ENCODE assay signal across 8 cellular contexts in the genomic region with DNA sequence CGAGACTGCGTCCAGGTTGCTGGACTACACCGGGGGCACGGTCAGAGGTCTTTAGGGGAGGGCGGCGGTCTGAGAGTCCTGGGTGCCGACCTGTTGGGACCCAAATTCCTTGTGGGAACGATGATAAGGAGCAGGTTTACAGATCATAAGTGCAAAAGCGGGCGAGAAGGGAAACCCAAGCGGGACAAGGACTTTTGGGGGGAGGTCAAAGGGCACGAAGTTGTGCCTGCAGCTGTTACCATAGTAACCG. TPM values are rescaled to one million over a fixed set of nuclear protein-coding genes. Genes with fewer than 3 reads are reported as not detected.
DNase-seq lines count a peak whose midpoint lies in the region; ATAC-seq and TF ChIP-seq lines count a peak whose summit lies in the region.

No MANE protein-coding gene starts in this region.

- DNase-seq in GM13976 (ENCODE audit: low spot score) (peak; percentile 93), SJCRH30 (no peak), breast epithelium (ENCODE audit: low spot score in 2 of 2) (peak in 1 of 2 donors; percentile 80), lung (ENCODE audit: low spot score) (peak; percentile 94), NCI-H69 (lab: John Stamatoyannopoulos, UW) (no peak)
- peak; percentile 70 to 71 for DNase-seq in stimulated activated CD8-positive, alpha-beta memory T cell treated with anti-CD3 and anti-CD28 coated beads, Interleukin-4, amount 100 ng/mL, for 1 hour (ENCODE audit: low read depth in 2 of 2, low spot score in 1 of 2)

- TF ChIP-seq POLR2A in breast epithelium (IDR thresholded peaks at IDR 0.05), result no peak

- ATAC-seq in lung (ENCODE audit: insufficient read depth, low FRiP score) (no peak), HG02798 (IDR thresholded peaks at IDR 0.05; ENCODE audit: poor library complexity, unreplicated experiment) (no peak), GM21526 (IDR thresholded peaks at IDR 0.05; ENCODE audit: low FRiP score, unreplicated experiment) (no peak)

- peaks cover 14% of the 10 kb centered on the region for H3K36me3 ChIP-seq in SJCRH30
- H3K36me3 ChIP-seq in breast epithelium, result no peaks in the 10 kb centered on the region
- H3K36me3 ChIP-seq in lung (ENCODE audit: control insufficient read depth in 2 of 2, insufficient read depth in 2 of 2, low read length in 2 of 2), result peaks cover 4 to 17% of the 10 kb centered on the region in 2 donors

- H3K27ac ChIP-seq in SJCRH30 (peak overlapping the region; percentile 78), breast epithelium (peak overlapping the region; percentile 97 to 100), lung (ENCODE audit: low read depth in 1 of 2, low read length in 1 of 2) (peak overlapping the region; percentile 93 to 100)

- 0 to 1% methylated on average over 13 of the region's 13 CpGs for WGBS in lung, 2 donors

- H3K27me3 ChIP-seq in SJCRH30, result no peaks in the 10 kb centered on the region
- no peaks in the 10 kb centered on the region for H3K27me3 ChIP-seq in breast epithelium
- H3K27me3 ChIP-seq in lung (ENCODE audit: control insufficient read depth, insufficient read depth), result no peaks in the 10 kb centered on the region

- no peaks in the 10 kb centered on the region for H3K4me1 ChIP-seq in SJCRH30
- peaks cover 4 to 15% of the 10 kb centered on the region in 2 donors for H3K4me1 ChIP-seq in breast epithelium
- peaks cover 0 to 5% of the 10 kb centered on the region in 2 donors for H3K4me1 ChIP-seq in lung (ENCODE audit: control insufficient read depth in 2 of 2, insufficient read depth in 2 of 2, low read length in 2 of 2)

- intact Hi-C loops in breast epithelium (cut with DNase I; ENCODE audit: low total_unique reads), result loop anchor here (5.0 kb wide), 1 partner anchor 166 kb away; a partner anchor contains a TSS

- TF ChIP-seq CTCF in GM13976 (IDR thresholded peaks at IDR 0.05; ENCODE audit: borderline replicate concordance, control extremely low read depth, extremely low read depth, insufficient read depth, missing control alignments) (no peak), breast epithelium (IDR thresholded peaks at IDR 0.05) (peak in 2 of 3 donors; percentile 6 to 10), lung (IDR thresholded peaks at IDR 0.05; ENCODE audit: control extremely low read depth, extremely low read depth) (no peak)

- H3K4me3 ChIP-seq in SJCRH30 (peak overlapping the region; percentile 79), breast epithelium (peak overlapping the region; percentile 72 to 98 (median 91)), lung (peak overlapping the region; percentile 95)

- in situ Hi-C loops in GM13976 (cut with MboI; ENCODE audit: low sequenced_read_pairs, unreplicated experiment), result no loop called here

- no peaks in the 10 kb centered on the region for H3K9me3 ChIP-seq in SJCRH30 (replicated peaks)
- no peaks in the 10 kb centered on the region for H3K9me3 ChIP-seq in breast epithelium
- H3K9me3 ChIP-seq in lung (ENCODE audit: control insufficient read depth in 2 of 2, insufficient read depth in 1 of 2, low read length in 1 of 2), result no peaks in the 10 kb centered on the region

RNA-seq across cellular contexts. Expression of a gene that starts 0.3 kb away (rescaled TPM):
- 35.7 and 42.4 TPM in 2 replicates for total RNA-seq in SJCRH30 (2014; rRNA removed; shearing (Covaris generic))
- total RNA-seq in breast epithelium (10 to 100 TPM; 39.7 to 51.2 (median 47.5) TPM), lung (10 to 100 TPM; 42.0 to 67.3 TPM)
- polyA plus RNA-seq in lung, result 10 to 100 TPM; 41.0 to 68.5 TPM

RNA-seq across cellular contexts. Expression of a gene that starts 0.5 kb away (rescaled TPM):
- total RNA-seq in SJCRH30 (2014; rRNA removed; shearing (Covaris generic)), result 30.1 and 30.8 TPM in 2 replicates
- total RNA-seq in breast epithelium (10 to 100 TPM in 2 of 3 donors, 1 to 10 TPM in 1; 9.0 to 28.4 (median 12.1) TPM), lung (10 to 100 TPM in 1 of 2 donors, 1 to 10 TPM in 1; 8.4 to 10.9 TPM)
- polyA plus RNA-seq in lung, result 10 to 100 TPM in 1 of 2 donors, 1 to 10 TPM in 1; 8.6 to 11.5 TPM

RNA-seq across cellular contexts. Expression of a gene that starts 14.6 kb away (rescaled TPM):
- 68.0 and 74.7 TPM in 2 replicates for total RNA-seq in SJCRH30 (2014; rRNA removed; shearing (Covaris generic))
- 10 to 100 TPM; 41.0 to 55.2 (median 51.5) TPM for total RNA-seq in breast epithelium
- total RNA-seq in lung, result 10 to 100 TPM; 28.8 to 55.4 TPM
- polyA plus RNA-seq in lung, result 10 to 100 TPM; 25.8 to 43.5 TPM

Comparison
In these comparisons a context has a peak if more than half of its experiments do, and no peak if none do; other contexts are left out.
1. DNase-seq: peak in GM13976 (single experiment), lung (single experiment) and stimulated activated CD8-positive, alpha-beta memory T cell treated with anti-CD3 and anti-CD28 coated beads, Interleukin-4, amount 100 ng/mL, for 1 hour (2 of 2); none in SJCRH30 (0 of 2) and NCI-H69 (single experiment).
2. CTCF ChIP-seq: peak in breast epithelium (2 of 3); none in GM13976 (single experiment) and lung (single experiment).
3. Peak in every context shown above with its lines, with median percentiles within 50 percentile points of each other: H3K27ac ChIP-seq and H3K4me3 ChIP-seq.